ENCODE assay signal across 8 cellular contexts in the genomic region with DNA sequence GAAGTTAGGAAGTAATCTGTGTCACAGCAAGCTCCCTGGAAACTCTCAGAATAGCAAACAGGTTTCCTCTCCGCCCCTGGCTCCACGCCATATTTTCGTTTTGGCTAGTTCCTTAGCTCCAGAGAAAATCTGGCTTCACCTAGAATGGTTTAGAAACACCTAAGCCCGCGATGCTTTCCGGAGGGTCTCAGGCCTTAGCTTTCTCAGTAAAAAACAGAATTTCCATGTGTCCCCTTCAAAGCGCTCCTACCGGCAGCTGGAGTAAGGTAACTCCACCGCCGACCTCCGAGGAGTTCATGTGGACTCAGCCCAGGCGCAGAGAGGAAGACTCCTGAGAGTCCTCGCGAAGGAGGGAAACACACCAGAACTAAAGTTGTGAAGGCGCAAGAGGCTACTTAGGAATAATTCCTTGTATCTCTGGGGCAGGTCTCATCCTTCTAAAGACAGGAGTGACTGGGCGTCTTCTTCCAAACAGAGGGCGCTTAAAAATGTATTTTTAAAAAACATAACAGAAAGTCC. TPM values are rescaled to one million over a fixed set of nuclear protein-coding genes. Genes with fewer than 3 reads are reported as not detected.
A peak's percentile ranks its signal among the peaks of the same experiment; 100 is the strongest.
DNase-seq lines count a peak whose midpoint lies in the region; ATAC-seq and TF ChIP-seq lines count a peak whose summit lies in the region.

No MANE protein-coding gene starts in this region.

- peak overlapping the region; percentile 52 for H3K4me3 ChIP-seq in NB4 (ENCODE audit: low read depth, low read length)
- peak overlapping the region; percentile 46 to 77 (median 66) for H3K4me3 ChIP-seq in esophagus squamous epithelium
- peak overlapping the region; percentile 90 for H3K4me3 ChIP-seq in naive thymus-derived CD4-positive, alpha-beta T cell (ENCODE audit: low read length)

- peak overlapping the region; percentile 72 to 94 (median 90) for H3K27ac ChIP-seq in esophagus squamous epithelium
- peak overlapping the region; percentile 80 for H3K27ac ChIP-seq in naive thymus-derived CD4-positive, alpha-beta T cell (ENCODE audit: low read depth, low read length)

- TF ChIP-seq CTCF in GM13977 (IDR thresholded peaks at IDR 0.05; ENCODE audit: extremely low read depth, insufficient read depth, missing control alignments) (no peak), NB4 (IDR thresholded peaks at IDR 0.05; ENCODE audit: low read depth, low read length) (no peak), esophagus squamous epithelium (IDR thresholded peaks at IDR 0.05) (no peak)

- no peaks in the 10 kb centered on the region for H3K9me3 Mint-ChIP-seq in naive thymus-derived CD4-positive, alpha-beta T cell

- H3K27me3 Mint-ChIP-seq in naive thymus-derived CD4-positive, alpha-beta T cell, result no peaks in the 10 kb centered on the region

- H3K4me3 Mint-ChIP-seq in naive thymus-derived CD4-positive, alpha-beta T cell, result peak overlapping the region; percentile 89 to 100 (median 97)

- CTCF ChIA-PET in naive thymus-derived CD4-positive, alpha-beta T cell (lab: Charles Lee), result interaction anchor here (0.6 to 1.8 kb wide), 8 partner anchors 9 to 163 kb away, joined by 3 to 12 read pairs (median 4); no protein-coding TSS in a partner anchor

- in situ Hi-C loops in GM13977 (cut with MboI; ENCODE audit: low pct_unique_long_range_greater_than_20kb, low sequenced_read_pairs, unreplicated experiment), result no loop called here

- POLR2A ChIA-PET in naive thymus-derived CD4-positive, alpha-beta T cell (lab: Charles Lee), result interaction anchor here (0.8 to 5.4 kb wide), 7 partner anchors 9 to 226 kb away, joined by 3 to 42 read pairs (median 5); a partner anchor contains a TSS

- peak overlapping the region; percentile 73 to 97 (median 92) for H3K27ac Mint-ChIP-seq in naive thymus-derived CD4-positive, alpha-beta T cell

- intact Hi-C loops in esophagus squamous epithelium (cut with DNase I), result no loop called here
- intact Hi-C loops in naive thymus-derived CD4-positive, alpha-beta T cell (cut with micrococcal nuclease), result loop anchor here (1.0 to 10.0 kb wide), 8 partner anchors 12 to 1325 kb away; a partner anchor contains a TSS

- peak; percentile 25 for ATAC-seq in naive thymus-derived CD4-positive, alpha-beta T cell
- ATAC-seq in HG03139 (IDR thresholded peaks at IDR 0.05; ENCODE audit: unreplicated experiment), result no peak

- peaks cover 0 to 42% (median 7%) of the 10 kb centered on the region in 5 donors for H3K36me3 Mint-ChIP-seq in naive thymus-derived CD4-positive, alpha-beta T cell

- TF ChIP-seq POLR2A in NB4 (IDR thresholded peaks at IDR 0.05; ENCODE audit: extremely low read depth, insufficient read length), result no peak
- TF ChIP-seq POLR2A in esophagus squamous epithelium (IDR thresholded peaks at IDR 0.05), result no peak

- H3K9me3 ChIP-seq in esophagus squamous epithelium, result no peaks in the 10 kb centered on the region
- H3K9me3 ChIP-seq in naive thymus-derived CD4-positive, alpha-beta T cell (ENCODE audit: control insufficient read depth in 2 of 3, low read length in 3 of 3), result no peaks in the 10 kb centered on the region

- H3K4me1 ChIP-seq in esophagus squamous epithelium, result peaks cover 9 to 95% (median 24%) of the 10 kb centered on the region in 3 donors
- peaks cover 42 to 44% of the 10 kb centered on the region in 2 donors for H3K4me1 ChIP-seq in naive thymus-derived CD4-positive, alpha-beta T cell (ENCODE audit: control insufficient read depth in 2 of 2, insufficient read depth in 2 of 2, low read length in 2 of 2)

- peaks cover 0 to 31% (median 0%) of the 10 kb centered on the region in 4 donors for H3K27me3 ChIP-seq in esophagus squamous epithelium
- H3K27me3 ChIP-seq in naive thymus-derived CD4-positive, alpha-beta T cell (ENCODE audit: control insufficient read depth in 2 of 2, insufficient read depth in 2 of 2, low read length in 2 of 2), result no peaks in the 10 kb centered on the region

- H3K4me1 Mint-ChIP-seq in naive thymus-derived CD4-positive, alpha-beta T cell, result peaks cover 41 to 67% (median 53%) of the 10 kb centered on the region in 7 donors

- H3K36me3 ChIP-seq in esophagus squamous epithelium, result no peaks in the 10 kb centered on the region
- H3K36me3 ChIP-seq in naive thymus-derived CD4-positive, alpha-beta T cell (ENCODE audit: control insufficient read depth in 2 of 3, insufficient read depth in 3 of 3, low read length in 3 of 3), result peaks cover 0 to 6% (median 0%) of the 10 kb centered on the region in 3 experiments

- 0% methylated on average over 7 to 12 of the region's 17 CpGs for WGBS in esophagus squamous epithelium, 2 donors

- DNase-seq in GM13977 (ENCODE audit: low spot score), result peak; percentile 47
- peak; percentile 11 for DNase-seq in NB4 (ENCODE audit: low read depth)
- DNase-seq in activated CD8-positive, alpha-beta memory T cell treated with anti-CD3 and anti-CD28 coated beads for 48 hours (ENCODE audit: low read depth in 2 of 3, low spot score in 2 of 3), result peak in 2 of 3 experiments; percentile 4 to 21
- no peak for DNase-seq in esophagus squamous epithelium (lab: John Stamatoyannopoulos, UW)
- peak in 7 of 9 donors; percentile 19 to 39 (median 33) for DNase-seq in naive thymus-derived CD4-positive, alpha-beta T cell
- peak; percentile 73 for DNase-seq in ureter (ENCODE audit: low spot score)
- DNase-seq in D341Med (ENCODE audit: low spot score), result no peak

RNA-seq across cellular contexts. Expression of a gene that starts 0.4 kb away (rescaled TPM):
- total RNA-seq in esophagus squamous epithelium (10 to 100 TPM in 2 of 4 donors, 1 to 10 TPM in 2; 3.3 to 22.7 (median 10.3) TPM), ureter (25.3 TPM)
- 10 to 100 TPM; 21.7 to 88.1 (median 27.0) TPM for total RNA-seq in naive thymus-derived CD4-positive, alpha-beta T cell
- polyA plus RNA-seq in naive thymus-derived CD4-positive, alpha-beta T cell, result 10 to 100 TPM; 31.7 to 33.0 TPM

Comparison
In these comparisons a context has a peak if more than half of its experiments do, and no peak if none do; other contexts are left out.
1. DNase-seq: peak in GM13977 (single experiment), NB4 (single experiment), activated CD8-positive, alpha-beta memory T cell treated with anti-CD3 and anti-CD28 coated beads for 48 hours (2 of 3), naive thymus-derived CD4-positive, alpha-beta T cell (7 of 9) and ureter (single experiment); none in esophagus squamous epithelium (single experiment) and D341Med (single experiment).
2. Peak in every context shown above with its lines, with median percentiles within 50 percentile points of each other: H3K4me3 ChIP-seq.